1 cellular context compared by ENCODE assay signal in genomic region chr10:98391578-98391991, GRCh38.
TF ChIP-seq lines count a peak whose summit lies in the region.

No MANE protein-coding gene starts in this region.

TF ChIP-seq in HepG2, 621 proteins besides CTCF, POLR2A, EP300 and RAD21 (continued from another document):
- TF ChIP-seq ZNF484 (CRISPR knock-in tag; IDR thresholded peaks at IDR 0.05; ENCODE audit: borderline replicate concordance, low read depth) (no peak), DMAP1 (CRISPR knock-in tag; IDR thresholded peaks at IDR 0.05) (no peak), ZNF547 (CRISPR knock-in tag; IDR thresholded peaks at IDR 0.05) (no peak), EED (CRISPR knock-in tag; IDR thresholded peaks at IDR 0.05) (no peak), SMARCE1 (IDR thresholded peaks at IDR 0.05; ENCODE audit: borderline replicate concordance) (no peak), ZNF17 (CRISPR knock-in tag; IDR thresholded peaks at IDR 0.05) (no peak), GMEB2 (CRISPR knock-in tag; IDR thresholded peaks at IDR 0.05; ENCODE audit: low read depth) (no peak), PITX1 (CRISPR knock-in tag; IDR thresholded peaks at IDR 0.05) (no peak), MEF2D (CRISPR knock-in tag; IDR thresholded peaks at IDR 0.05) (no peak), ZFP37 (CRISPR knock-in tag; IDR thresholded peaks at IDR 0.05; ENCODE audit: borderline replicate concordance) (no peak), BHLHE40 (IDR thresholded peaks at IDR 0.05; ENCODE audit: low read length) (no peak)
- TF ChIP-seq, protein P1, sequence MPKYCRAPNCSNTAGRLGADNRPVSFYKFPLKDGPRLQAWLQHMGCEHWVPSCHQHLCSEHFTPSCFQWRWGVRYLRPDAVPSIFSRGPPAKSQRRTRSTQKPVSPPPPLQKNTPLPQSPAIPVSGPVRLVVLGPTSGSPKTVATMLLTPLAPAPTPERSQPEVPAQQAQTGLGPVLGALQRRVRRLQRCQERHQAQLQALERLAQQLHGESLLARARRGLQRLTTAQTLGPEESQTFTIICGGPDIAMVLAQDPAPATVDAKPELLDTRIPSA (CRISPR knock-in tag; IDR thresholded peaks at IDR 0.05; ENCODE audit: borderline replicate concordance), result no peak
- TF ChIP-seq, protein P2, sequence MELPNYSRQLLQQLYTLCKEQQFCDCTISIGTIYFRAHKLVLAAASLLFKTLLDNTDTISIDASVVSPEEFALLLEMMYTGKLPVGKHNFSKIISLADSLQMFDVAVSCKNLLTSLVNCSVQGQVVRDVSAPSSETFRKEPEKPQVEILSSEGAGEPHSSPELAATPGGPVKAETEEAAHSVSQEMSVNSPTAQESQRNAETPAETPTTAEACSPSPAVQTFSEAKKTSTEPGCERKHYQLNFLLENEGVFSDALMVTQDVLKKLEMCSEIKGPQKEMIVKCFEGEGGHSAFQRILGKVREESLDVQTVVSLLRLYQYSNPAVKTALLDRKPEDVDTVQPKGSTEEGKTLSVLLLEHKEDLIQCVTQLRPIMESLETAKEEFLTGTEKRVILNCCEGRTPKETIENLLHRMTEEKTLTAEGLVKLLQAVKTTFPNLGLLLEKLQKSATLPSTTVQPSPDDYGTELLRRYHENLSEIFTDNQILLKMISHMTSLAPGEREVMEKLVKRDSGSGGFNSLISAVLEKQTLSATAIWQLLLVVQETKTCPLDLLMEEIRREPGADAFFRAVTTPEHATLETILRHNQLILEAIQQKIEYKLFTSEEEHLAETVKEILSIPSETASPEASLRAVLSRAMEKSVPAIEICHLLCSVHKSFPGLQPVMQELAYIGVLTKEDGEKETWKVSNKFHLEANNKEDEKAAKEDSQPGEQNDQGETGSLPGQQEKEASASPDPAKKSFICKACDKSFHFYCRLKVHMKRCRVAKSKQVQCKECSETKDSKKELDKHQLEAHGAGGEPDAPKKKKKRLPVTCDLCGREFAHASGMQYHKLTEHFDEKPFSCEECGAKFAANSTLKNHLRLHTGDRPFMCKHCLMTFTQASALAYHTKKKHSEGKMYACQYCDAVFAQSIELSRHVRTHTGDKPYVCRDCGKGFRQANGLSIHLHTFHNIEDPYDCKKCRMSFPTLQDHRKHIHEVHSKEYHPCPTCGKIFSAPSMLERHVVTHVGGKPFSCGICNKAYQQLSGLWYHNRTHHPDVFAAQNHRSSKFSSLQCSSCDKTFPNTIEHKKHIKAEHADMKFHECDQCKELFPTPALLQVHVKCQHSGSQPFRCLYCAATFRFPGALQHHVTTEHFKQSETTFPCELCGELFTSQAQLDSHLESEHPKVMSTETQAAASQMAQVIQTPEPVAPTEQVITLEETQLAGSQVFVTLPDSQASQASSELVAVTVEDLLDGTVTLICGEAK (IDR thresholded peaks at IDR 0.05), result no peak
- TF ChIP-seq, protein P2 (CRISPR knock-in tag; IDR thresholded peaks at IDR 0.05), result no peak
